16 cellular contexts compared by ENCODE assay signal in the genomic region with DNA sequence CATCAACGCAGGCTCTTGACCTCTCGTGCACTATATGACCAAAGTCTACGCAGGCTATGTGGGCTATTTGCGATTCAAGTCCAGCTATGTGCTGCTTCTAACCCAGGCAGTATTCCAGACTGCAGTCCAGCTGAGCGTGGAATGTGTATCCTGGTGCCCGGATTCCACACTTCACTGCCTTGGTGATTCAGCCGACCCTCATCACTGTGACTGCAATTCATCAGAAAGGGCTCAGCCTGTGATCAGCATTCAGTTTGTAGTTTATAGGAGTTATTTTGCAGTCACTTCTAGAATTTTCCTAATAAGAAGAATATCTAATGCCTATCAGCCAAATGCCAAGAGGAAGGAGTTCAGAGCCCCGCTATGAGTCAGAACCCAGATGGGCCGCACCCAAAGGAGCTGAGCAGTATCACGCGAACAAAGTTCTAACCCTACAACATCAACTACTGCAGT.
DNase-seq lines count a peak whose midpoint lies in the region; ATAC-seq, FAIRE-seq and TF ChIP-seq lines count a peak whose summit lies in the region.
"Had no signal": no experiment of that assay in that cellular context is flagged by ENCODE, and none has a peak within 500 bp of the region (broad histone marks: within the 10 kb centered on the region; RNA-seq: fewer than 3 reads in every experiment).

No MANE protein-coding gene starts in this region.

- peak overlapping the region; percentile 59 for H3K4me2 ChIP-seq in astrocyte (ENCODE audit: low read length)
- H3K4me2 ChIP-seq: A549 had no signal

- no peaks in the 10 kb centered on the region for H3K9me3 ChIP-seq in astrocyte (ENCODE audit: insufficient read depth, low read depth, low read length)
- H3K9me3 ChIP-seq: A549 had no signal

- no peaks in the 10 kb centered on the region for H3K79me2 ChIP-seq in astrocyte (ENCODE audit: insufficient read depth, low read length)

- H3K27me3 Mint-ChIP-seq in astrocyte (ENCODE audit: low read depth, unreplicated experiment): peaks cover 9% of the 10 kb centered on the region
- peaks cover 2% of the 10 kb centered on the region for H3K27me3 Mint-ChIP-seq in T-helper 2 cell treated with Interferon-gamma antibody and Interleukin-4, amounts not matched to agents 5 μg/mL and 100 μg/mL, for 36 hours (ENCODE audit: low read depth)

- no peak overlapping the region for H3K4me3 ChIP-seq in astrocyte (ENCODE audit: insufficient read depth, low read depth, low read length)
- H3K4me3 ChIP-seq: A549, skin epidermis had no signal

- no peak for DNase-seq in left cardiac atrium
- DNase-seq in cardiac septum (ENCODE audit: low spot score): no peak
- DNase-seq in astrocyte (ENCODE audit: low read depth): peak; percentile 99
- peak; percentile 75 for DNase-seq in iris pigment epithelial cell (ENCODE audit: low read depth)
- DNase-seq in stromal cell of bone marrow (ENCODE audit: low read depth): peak; percentile 45
- no peak for DNase-seq in T-helper 2 cell treated with Interferon-gamma antibody and Interleukin-4, amounts not matched to agents 5 μg/mL and 100 μg/mL, for 36 hours (ENCODE audit: low spot score)
- no peak for DNase-seq in T-helper 1 cell
- DNase-seq: activated B cell treated with CpG ODN at 0.5 μM for 24 hours; activated T-cell treated with anti-CD3 and anti-CD28 coated beads, Interleukin-2, amount 50 U/mL, for 72 hours; H7; mesendoderm; NCI-H446 treated with DMSO at 0.1 percent for 48 hours; SHP77 treated with DMSO at 0.1 percent for 48 hours had no signal

- TF ChIP-seq CTCF in astrocyte (IDR thresholded peaks at IDR 0.05; ENCODE audit: insufficient read depth, low read depth, low read length): no peak

- H3K27me3 ChIP-seq in astrocyte (ENCODE audit: insufficient read depth, low read length): no peaks in the 10 kb centered on the region

- H3K36me3 Mint-ChIP-seq in astrocyte (ENCODE audit: low read depth, unreplicated experiment): no peaks in the 10 kb centered on the region
- H3K36me3 Mint-ChIP-seq in T-helper 2 cell treated with Interferon-gamma antibody and Interleukin-4, amounts not matched to agents 5 μg/mL and 100 μg/mL, for 36 hours (ENCODE audit: low read depth): no peaks in the 10 kb centered on the region

- peak overlapping the region; percentile 59 for H3K9ac ChIP-seq in astrocyte (ENCODE audit: low read length)

- H3K9me3 Mint-ChIP-seq in astrocyte (ENCODE audit: unreplicated experiment): peaks cover under 1% of the 10 kb centered on the region
- no peaks in the 10 kb centered on the region for H3K9me3 Mint-ChIP-seq in T-helper 2 cell treated with Interferon-gamma antibody and Interleukin-4, amounts not matched to agents 5 μg/mL and 100 μg/mL, for 36 hours
- H3K9me3 Mint-ChIP-seq: activated B cell treated with CpG ODN at 0.5 μM for 24 hours; activated T-cell treated with anti-CD3 and anti-CD28 coated beads, Interleukin-2, amount 50 U/mL, for 72 hours had no signal

- no peaks in the 10 kb centered on the region for H4K20me1 ChIP-seq in astrocyte (ENCODE audit: insufficient read depth, low read length)

- ATAC-seq in left cardiac atrium (peak; percentile 50 to 73), HG03095 (IDR thresholded peaks at IDR 0.05; ENCODE audit: unreplicated experiment) (no peak)
- ATAC-seq: activated T-cell treated with anti-CD3 and anti-CD28 coated beads, Interleukin-2, amount 50 U/mL, for 72 hours had no signal

- peaks cover 13% of the 10 kb centered on the region for H3K4me1 Mint-ChIP-seq in astrocyte (ENCODE audit: low read depth, unreplicated experiment)
- no peaks in the 10 kb centered on the region for H3K4me1 Mint-ChIP-seq in T-helper 2 cell treated with Interferon-gamma antibody and Interleukin-4, amounts not matched to agents 5 μg/mL and 100 μg/mL, for 36 hours (ENCODE audit: low read depth)
- H3K4me1 Mint-ChIP-seq: activated B cell treated with CpG ODN at 0.5 μM for 24 hours had no signal

- peaks cover 31% of the 10 kb centered on the region for H3K4me1 ChIP-seq in astrocyte (ENCODE audit: insufficient read depth, low read length)

- no peak overlapping the region for H3K27ac Mint-ChIP-seq in astrocyte (ENCODE audit: unreplicated experiment)
- no peak overlapping the region for H3K27ac Mint-ChIP-seq in T-helper 2 cell treated with Interferon-gamma antibody and Interleukin-4, amounts not matched to agents 5 μg/mL and 100 μg/mL, for 36 hours
- H3K27ac Mint-ChIP-seq: activated B cell treated with CpG ODN at 0.5 μM for 24 hours; activated T-cell treated with anti-CD3 and anti-CD28 coated beads, Interleukin-2, amount 50 U/mL, for 72 hours had no signal

- intact Hi-C loops in left cardiac atrium (cut with DNase I) (no loop called here), cardiac septum (cut with DNase I) (no loop called here)

- peak overlapping the region; percentile 87 for H3K27ac ChIP-seq in astrocyte (ENCODE audit: low read depth, low read length)
- H3K27ac ChIP-seq: A549 had no signal

- H2AFZ ChIP-seq in astrocyte (ENCODE audit: low read depth, low read length): no peak overlapping the region

- H3K36me3 ChIP-seq in astrocyte (ENCODE audit: insufficient read depth, low read length): no peaks in the 10 kb centered on the region

- FAIRE-seq in astrocyte (lab: Jason Lieb, UNC): peak; percentile 95
- FAIRE-seq: A549 had no signal

- no peak overlapping the region for H3K4me3 Mint-ChIP-seq in astrocyte (ENCODE audit: unreplicated experiment)
- H3K4me3 Mint-ChIP-seq in T-helper 2 cell treated with Interferon-gamma antibody and Interleukin-4, amounts not matched to agents 5 μg/mL and 100 μg/mL, for 36 hours: no peak overlapping the region
- H3K4me3 Mint-ChIP-seq: activated B cell treated with CpG ODN at 0.5 μM for 24 hours; activated T-cell treated with anti-CD3 and anti-CD28 coated beads, Interleukin-2, amount 50 U/mL, for 72 hours had no signal

Comparison
In these comparisons a context has a peak if more than half of its experiments do, and no peak if none do; other contexts are left out.
1. DNase-seq: peak in astrocyte (single experiment), iris pigment epithelial cell (single experiment) and stromal cell of bone marrow (single experiment); none in left cardiac atrium (single experiment), cardiac septum (single experiment), T-helper 2 cell treated with Interferon-gamma antibody and Interleukin-4, amounts not matched to agents 5 μg/mL and 100 μg/mL, for 36 hours (single experiment) and T-helper 1 cell (0 of 5).